1 cellular context compared by ENCODE assay signal in genomic region chr15:24659622-24660021, GRCh38.
TF ChIP-seq lines count a peak whose summit lies in the region.

No MANE protein-coding gene starts in this region.

TF ChIP-seq in HepG2, 621 proteins besides CTCF, POLR2A, EP300 and RAD21 (continued from another document):
- TF ChIP-seq THRA (CRISPR knock-in tag; IDR thresholded peaks at IDR 0.05; ENCODE audit: borderline replicate concordance) (no peak), CREB1 (IDR thresholded peaks at IDR 0.05) (peak; percentile 77), CREB1 (CRISPR knock-in tag; IDR thresholded peaks at IDR 0.05) (no peak), ATF7 (IDR thresholded peaks at IDR 0.05) (peak; percentile 80), ATF7 (CRISPR knock-in tag; IDR thresholded peaks at IDR 0.05) (no peak)
